17 cellular contexts compared by ENCODE assay signal in the genomic region with DNA sequence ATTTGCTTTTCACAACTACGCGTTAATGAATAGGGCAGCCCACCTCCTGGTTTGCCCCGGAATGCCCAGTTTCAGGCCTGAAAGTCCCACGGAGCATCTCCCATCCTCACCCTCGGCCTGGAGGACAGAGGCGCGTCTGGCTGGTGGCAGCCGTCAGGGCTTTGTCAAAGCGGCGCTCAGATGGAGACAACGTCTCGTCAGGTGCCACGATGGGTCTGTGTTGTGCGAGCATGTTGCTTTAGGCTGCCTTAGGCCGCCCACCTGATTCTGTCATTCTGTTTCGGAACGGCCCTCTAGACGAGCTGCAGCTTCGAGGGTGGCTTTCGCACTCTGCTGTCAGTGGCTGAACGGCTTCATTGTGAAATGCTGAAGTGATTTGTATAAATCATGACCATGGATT. TPM values are rescaled to one million over a fixed set of nuclear protein-coding genes. Genes with fewer than 3 reads are reported as not detected.
DNase-seq lines count a peak whose midpoint lies in the region; FAIRE-seq and TF ChIP-seq lines count a peak whose summit lies in the region.
"Had no signal": no experiment of that assay in that cellular context is flagged by ENCODE, and none has a peak within 500 bp of the region (broad histone marks: within the 10 kb centered on the region; RNA-seq: fewer than 3 reads in every experiment).

No MANE protein-coding gene starts in this region.

- H3K9me3 ChIP-seq in left ventricle myocardium inferior (replicated peaks): no peaks in the 10 kb centered on the region
- no peaks in the 10 kb centered on the region for H3K9me3 ChIP-seq in right atrium auricular region
- no peaks in the 10 kb centered on the region for H3K9me3 ChIP-seq in kidney (ENCODE audit: control insufficient read depth in 1 of 2, low read length in 2 of 2)
- H3K9me3 ChIP-seq: BLaER1 treated with 17β-estradiol and CSF1 and Interleukin-3, amounts not matched to agents 10 nM and 100 nM had no signal

- H3K27ac ChIP-seq in left ventricle myocardium inferior (replicated peaks) (no peak overlapping the region), right atrium auricular region (no peak overlapping the region), kidney (ENCODE audit: low read depth in 2 of 2, low read length in 2 of 2) (no peak overlapping the region)
- H3K27ac ChIP-seq: BLaER1 treated with 17β-estradiol and CSF1 and Interleukin-3, amounts not matched to agents 10 nM and 100 nM; HL-60 had no signal

- FAIRE-seq in kidney (lab: Jason Lieb, UNC): no peak
- no peak for FAIRE-seq in GM19239 (lab: Jason Lieb, UNC)
- FAIRE-seq: G401.6, GM12891, H54 had no signal

- no peak overlapping the region for H3K9ac ChIP-seq in kidney (ENCODE audit: low read length in 2 of 2)
- H3K9ac ChIP-seq: BLaER1 treated with 17β-estradiol and CSF1 and Interleukin-3, amounts not matched to agents 10 nM and 100 nM had no signal

- intact Hi-C loops in left ventricle myocardium inferior (cut with micrococcal nuclease): no loop called here
- intact Hi-C loops in kidney (cut with DNase I): no loop called here
- intact Hi-C loops in posterior vena cava (cut with DNase I): loop anchor here in 1 of 2 donors (10.0 kb wide), 1 partner anchor 1057 kb away; no protein-coding TSS in a partner anchor

- H3K27me3 ChIP-seq in left ventricle myocardium inferior (ENCODE audit: low read depth) (peaks cover 82% of the 10 kb centered on the region), right atrium auricular region (no peaks in the 10 kb centered on the region)

- H3K4me3 ChIP-seq in left ventricle myocardium inferior (no peak overlapping the region), right atrium auricular region (no peak overlapping the region), kidney (ENCODE audit: low read length in 2 of 2) (no peak overlapping the region)
- H3K4me3 ChIP-seq: BLaER1 treated with 17β-estradiol and CSF1 and Interleukin-3, amounts not matched to agents 10 nM and 100 nM; GM23338 had no signal

- no peaks in the 10 kb centered on the region for H3K36me3 ChIP-seq in left ventricle myocardium inferior
- no peaks in the 10 kb centered on the region for H3K36me3 ChIP-seq in right atrium auricular region
- no peaks in the 10 kb centered on the region for H3K36me3 ChIP-seq in kidney (ENCODE audit: control insufficient read depth in 1 of 2, insufficient read depth in 2 of 2, low read length in 2 of 2)
- H3K36me3 ChIP-seq: BLaER1 treated with 17β-estradiol and CSF1 and Interleukin-3, amounts not matched to agents 10 nM and 100 nM had no signal

- DNase-seq in left ventricle myocardium inferior (peak; percentile 8), right atrium auricular region (ENCODE audit: low spot score) (no peak), kidney (peak; percentile 71), posterior vena cava (ENCODE audit: low spot score) (peak; percentile 68), DMS 273 (lab: John Stamatoyannopoulos, UW; ENCODE audit: unreplicated experiment) (no peak), GM19239 (ENCODE audit: insufficient read length, low spot score) (no peak)
- DNase-seq: CD4-positive, CD25-positive, alpha-beta regulatory T cell; COR-L47; HCEC 1CT had no signal

- TF ChIP-seq CTCF in left ventricle myocardium inferior (IDR thresholded peaks at IDR 0.05; ENCODE audit: borderline replicate concordance): no peak
- TF ChIP-seq CTCF in right atrium auricular region (IDR thresholded peaks at IDR 0.05): no peak
- TF ChIP-seq CTCF in kidney (IDR thresholded peaks at IDR 0.05; ENCODE audit: borderline replicate concordance, extremely low read depth, insufficient read depth): no peak

- H3K4me1 ChIP-seq in left ventricle myocardium inferior: peaks cover 4% of the 10 kb centered on the region
- H3K4me1 ChIP-seq in right atrium auricular region: no peaks in the 10 kb centered on the region
- H3K4me1 ChIP-seq in kidney (ENCODE audit: control insufficient read depth in 1 of 2, insufficient read depth in 1 of 2, low read depth in 1 of 2, low read length in 2 of 2): peaks cover 0 to 3% of the 10 kb centered on the region in 2 donors
- H3K4me1 ChIP-seq: BLaER1 treated with 17β-estradiol and CSF1 and Interleukin-3, amounts not matched to agents 10 nM and 100 nM had no signal

RNA-seq across cellular contexts. Expression of gene CFAP46, which starts 39.4 kb away (rescaled TPM):
- total RNA-seq in left ventricle myocardium inferior (0.99 TPM), right atrium auricular region (1 to 10 TPM in 1 of 2 donors, under 1 TPM in 1; 0.35 to 1.5 TPM), kidney (8.3 TPM), posterior vena cava (under 1 TPM; 0.14 to 0.81 TPM)
- polyA plus RNA-seq in kidney (ENCODE audit: insufficient read depth, low read depth, low replicate concordance): 3.8 TPM
- total RNA-seq: B cell; CD4-positive, CD25-positive, alpha-beta regulatory T cell had no signal
- polyA plus RNA-seq: CD4-positive, CD25-positive, alpha-beta regulatory T cell; CD8-positive, alpha-beta memory T cell had no signal

Comparison
In these comparisons a context has a peak if more than half of its experiments do, and no peak if none do; other contexts are left out.
1. DNase-seq: peak in left ventricle myocardium inferior (single experiment), kidney (single experiment) and posterior vena cava (single experiment); none in right atrium auricular region (single experiment), DMS 273 (single experiment) and GM19239 (single experiment).